In the genomic region with DNA sequence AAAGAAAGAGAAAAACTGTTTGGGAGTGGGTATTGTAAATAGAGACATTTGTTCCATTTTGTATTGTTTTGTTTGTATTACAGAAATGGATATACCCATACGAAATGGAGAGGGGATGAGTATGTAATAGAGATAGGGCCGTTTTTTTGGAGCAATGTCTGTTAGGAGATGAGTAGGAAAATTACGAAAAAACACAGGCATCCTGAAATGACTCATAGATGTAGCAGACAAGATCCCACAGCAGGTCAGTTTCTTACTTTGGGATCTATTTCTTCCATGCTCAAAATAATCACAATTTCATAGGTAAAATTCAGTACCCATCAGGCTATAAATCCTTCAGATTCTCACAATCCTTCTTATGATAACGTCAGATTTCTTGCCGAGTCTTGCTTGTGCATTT, we compare ENCODE assay signal across 1 cellular context.
TF ChIP-seq lines count a peak whose summit lies in the region.

No MANE protein-coding gene starts in this region.

TF ChIP-seq in WTC11, 78 proteins besides CTCF, POLR2A, EP300 and RAD21 (continued from another document):
- TF ChIP-seq, protein P1, sequence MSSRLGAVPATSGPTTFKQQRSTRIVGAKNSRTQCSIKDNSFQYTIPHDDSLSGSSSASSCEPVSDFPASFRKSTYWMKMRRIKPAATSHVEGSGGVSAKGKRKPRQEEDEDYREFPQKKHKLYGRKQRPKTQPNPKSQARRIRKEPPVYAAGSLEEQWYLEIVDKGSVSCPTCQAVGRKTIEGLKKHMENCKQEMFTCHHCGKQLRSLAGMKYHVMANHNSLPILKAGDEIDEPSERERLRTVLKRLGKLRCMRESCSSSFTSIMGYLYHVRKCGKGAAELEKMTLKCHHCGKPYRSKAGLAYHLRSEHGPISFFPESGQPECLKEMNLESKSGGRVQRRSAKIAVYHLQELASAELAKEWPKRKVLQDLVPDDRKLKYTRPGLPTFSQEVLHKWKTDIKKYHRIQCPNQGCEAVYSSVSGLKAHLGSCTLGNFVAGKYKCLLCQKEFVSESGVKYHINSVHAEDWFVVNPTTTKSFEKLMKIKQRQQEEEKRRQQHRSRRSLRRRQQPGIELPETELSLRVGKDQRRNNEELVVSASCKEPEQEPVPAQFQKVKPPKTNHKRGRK (CRISPR knock-in tag; IDR thresholded peaks at IDR 0.05; ENCODE audit: borderline replicate concordance), result no peak
- TF ChIP-seq, protein P2, sequence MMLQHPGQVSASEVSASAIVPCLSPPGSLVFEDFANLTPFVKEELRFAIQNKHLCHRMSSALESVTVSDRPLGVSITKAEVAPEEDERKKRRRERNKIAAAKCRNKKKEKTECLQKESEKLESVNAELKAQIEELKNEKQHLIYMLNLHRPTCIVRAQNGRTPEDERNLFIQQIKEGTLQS (CRISPR knock-in tag; conservative IDR thresholded peaks at IDR 0.05), result no peak
- TF ChIP-seq ZNF138 (CRISPR knock-in tag; conservative IDR thresholded peaks at IDR 0.05) (no peak), SMAD4 (CRISPR knock-in tag; IDR thresholded peaks at IDR 0.05) (no peak), NR1H2 (CRISPR knock-in tag; IDR thresholded peaks at IDR 0.05) (no peak)
- TF ChIP-seq, protein P3, sequence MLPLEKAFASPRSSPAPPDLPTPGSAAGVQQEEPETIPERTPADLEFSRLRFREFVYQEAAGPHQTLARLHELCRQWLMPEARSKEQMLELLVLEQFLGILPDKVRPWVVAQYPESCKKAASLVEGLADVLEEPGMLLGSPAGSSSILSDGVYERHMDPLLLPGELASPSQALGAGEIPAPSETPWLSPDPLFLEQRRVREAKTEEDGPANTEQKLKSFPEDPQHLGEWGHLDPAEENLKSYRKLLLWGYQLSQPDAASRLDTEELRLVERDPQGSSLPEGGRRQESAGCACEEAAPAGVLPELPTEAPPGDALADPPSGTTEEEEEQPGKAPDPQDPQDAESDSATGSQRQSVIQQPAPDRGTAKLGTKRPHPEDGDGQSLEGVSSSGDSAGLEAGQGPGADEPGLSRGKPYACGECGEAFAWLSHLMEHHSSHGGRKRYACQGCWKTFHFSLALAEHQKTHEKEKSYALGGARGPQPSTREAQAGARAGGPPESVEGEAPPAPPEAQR (CRISPR knock-in tag; IDR thresholded peaks at IDR 0.05), result no peak
- TF ChIP-seq, protein P4, sequence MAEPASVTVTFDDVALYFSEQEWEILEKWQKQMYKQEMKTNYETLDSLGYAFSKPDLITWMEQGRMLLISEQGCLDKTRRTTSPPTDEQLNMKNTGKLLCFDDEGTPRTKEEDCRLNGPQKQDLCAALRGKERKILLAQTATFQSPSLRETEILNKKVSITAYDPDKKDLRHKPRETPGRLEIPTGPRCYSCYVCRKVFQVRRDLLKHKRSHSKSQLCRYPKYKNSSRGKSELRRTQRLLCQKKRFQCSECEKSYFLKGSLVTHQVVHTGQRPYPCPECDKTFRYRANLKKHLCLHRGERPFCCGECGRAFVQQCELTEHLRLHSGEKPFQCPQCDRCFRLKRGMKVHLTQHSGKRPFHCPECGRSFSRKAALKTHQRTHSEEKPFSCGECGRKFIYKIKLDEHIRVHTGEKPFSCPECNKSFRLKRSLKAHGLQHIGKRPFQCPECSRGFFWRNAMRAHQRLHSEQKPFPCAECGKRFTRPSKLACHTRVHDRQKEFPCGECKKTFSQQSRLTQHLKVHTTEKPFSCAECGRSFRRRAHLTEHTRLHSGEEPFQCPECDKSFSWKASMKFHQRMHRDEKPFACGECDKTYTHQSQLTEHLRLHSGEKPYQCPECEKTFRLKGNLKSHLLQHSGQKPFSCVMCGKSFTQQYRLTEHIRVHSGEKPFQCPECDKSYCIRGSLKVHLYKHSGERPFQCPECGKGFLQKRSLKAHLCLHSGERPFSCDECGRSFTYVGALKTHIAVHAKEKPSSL (CRISPR knock-in tag; conservative IDR thresholded peaks at IDR 0.05), result no peak
- TF ChIP-seq, protein P5, sequence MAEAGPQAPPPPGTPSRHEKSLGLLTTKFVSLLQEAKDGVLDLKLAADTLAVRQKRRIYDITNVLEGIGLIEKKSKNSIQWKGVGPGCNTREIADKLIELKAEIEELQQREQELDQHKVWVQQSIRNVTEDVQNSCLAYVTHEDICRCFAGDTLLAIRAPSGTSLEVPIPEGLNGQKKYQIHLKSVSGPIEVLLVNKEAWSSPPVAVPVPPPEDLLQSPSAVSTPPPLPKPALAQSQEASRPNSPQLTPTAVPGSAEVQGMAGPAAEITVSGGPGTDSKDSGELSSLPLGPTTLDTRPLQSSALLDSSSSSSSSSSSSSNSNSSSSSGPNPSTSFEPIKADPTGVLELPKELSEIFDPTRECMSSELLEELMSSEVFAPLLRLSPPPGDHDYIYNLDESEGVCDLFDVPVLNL (CRISPR knock-in tag; IDR thresholded peaks at IDR 0.05; ENCODE audit: borderline replicate concordance, low read depth), result no peak
- TF ChIP-seq, protein P6, sequence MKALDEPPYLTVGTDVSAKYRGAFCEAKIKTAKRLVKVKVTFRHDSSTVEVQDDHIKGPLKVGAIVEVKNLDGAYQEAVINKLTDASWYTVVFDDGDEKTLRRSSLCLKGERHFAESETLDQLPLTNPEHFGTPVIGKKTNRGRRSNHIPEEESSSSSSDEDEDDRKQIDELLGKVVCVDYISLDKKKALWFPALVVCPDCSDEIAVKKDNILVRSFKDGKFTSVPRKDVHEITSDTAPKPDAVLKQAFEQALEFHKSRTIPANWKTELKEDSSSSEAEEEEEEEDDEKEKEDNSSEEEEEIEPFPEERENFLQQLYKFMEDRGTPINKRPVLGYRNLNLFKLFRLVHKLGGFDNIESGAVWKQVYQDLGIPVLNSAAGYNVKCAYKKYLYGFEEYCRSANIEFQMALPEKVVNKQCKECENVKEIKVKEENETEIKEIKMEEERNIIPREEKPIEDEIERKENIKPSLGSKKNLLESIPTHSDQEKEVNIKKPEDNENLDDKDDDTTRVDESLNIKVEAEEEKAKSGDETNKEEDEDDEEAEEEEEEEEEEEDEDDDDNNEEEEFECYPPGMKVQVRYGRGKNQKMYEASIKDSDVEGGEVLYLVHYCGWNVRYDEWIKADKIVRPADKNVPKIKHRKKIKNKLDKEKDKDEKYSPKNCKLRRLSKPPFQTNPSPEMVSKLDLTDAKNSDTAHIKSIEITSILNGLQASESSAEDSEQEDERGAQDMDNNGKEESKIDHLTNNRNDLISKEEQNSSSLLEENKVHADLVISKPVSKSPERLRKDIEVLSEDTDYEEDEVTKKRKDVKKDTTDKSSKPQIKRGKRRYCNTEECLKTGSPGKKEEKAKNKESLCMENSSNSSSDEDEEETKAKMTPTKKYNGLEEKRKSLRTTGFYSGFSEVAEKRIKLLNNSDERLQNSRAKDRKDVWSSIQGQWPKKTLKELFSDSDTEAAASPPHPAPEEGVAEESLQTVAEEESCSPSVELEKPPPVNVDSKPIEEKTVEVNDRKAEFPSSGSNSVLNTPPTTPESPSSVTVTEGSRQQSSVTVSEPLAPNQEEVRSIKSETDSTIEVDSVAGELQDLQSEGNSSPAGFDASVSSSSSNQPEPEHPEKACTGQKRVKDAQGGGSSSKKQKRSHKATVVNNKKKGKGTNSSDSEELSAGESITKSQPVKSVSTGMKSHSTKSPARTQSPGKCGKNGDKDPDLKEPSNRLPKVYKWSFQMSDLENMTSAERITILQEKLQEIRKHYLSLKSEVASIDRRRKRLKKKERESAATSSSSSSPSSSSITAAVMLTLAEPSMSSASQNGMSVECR (CRISPR knock-in tag; IDR thresholded peaks at IDR 0.05; ENCODE audit: borderline replicate concordance), result no peak
